In the genomic region with DNA sequence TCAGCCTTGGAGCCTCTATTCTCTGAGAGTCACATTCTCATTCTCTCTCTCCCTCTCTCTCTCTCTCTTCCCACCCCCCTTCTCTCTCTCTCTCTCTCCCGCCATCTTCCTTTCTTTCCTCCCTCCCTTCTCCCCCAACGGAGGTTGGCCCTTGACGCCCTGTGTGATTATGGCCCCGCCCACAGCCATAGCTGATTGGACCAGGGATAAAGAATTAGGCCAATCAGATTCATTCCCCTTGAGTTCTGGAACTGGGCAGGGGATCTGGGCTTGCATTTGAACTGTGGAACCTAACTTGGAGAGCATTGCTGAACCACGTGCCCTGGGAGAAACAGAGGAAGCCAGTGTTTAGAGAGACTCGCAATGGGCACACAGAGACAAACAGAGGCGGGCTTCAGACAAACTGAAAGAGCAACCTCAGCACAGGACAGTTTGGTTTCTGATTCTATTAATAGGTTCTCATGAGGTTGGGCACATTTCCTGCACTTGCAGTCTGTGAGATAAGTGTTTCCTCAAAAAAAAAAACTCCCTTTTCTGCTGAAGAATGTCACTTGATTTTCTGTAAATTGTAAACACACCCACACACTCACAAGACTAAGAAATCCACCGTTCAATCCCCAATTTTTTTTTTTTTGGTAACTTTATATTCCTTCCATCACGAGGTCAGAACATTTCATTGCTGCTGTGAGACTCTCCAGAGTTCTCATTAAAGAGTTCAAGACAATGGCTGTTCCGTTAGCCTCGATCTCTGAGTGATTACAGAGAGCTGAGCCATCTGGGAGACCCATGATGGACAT, we compare ENCODE assay signal across 8 cellular contexts. TPM values are rescaled to one million over a fixed set of nuclear protein-coding genes. Genes with fewer than 3 reads are reported as not detected.
DNase-seq lines count a peak whose midpoint lies in the region; ATAC-seq and TF ChIP-seq lines count a peak whose summit lies in the region.

No MANE protein-coding gene starts in this region.

- CTCF ChIA-PET in GM10248 (lab: Yijun Ruan, JAX): interaction anchor here (1.0 kb wide), 1 partner anchor 17 kb away, joined by 3 read pairs; no protein-coding TSS in a partner anchor

- no peaks in the 10 kb centered on the region for H3K36me3 ChIP-seq in MG63
- H3K36me3 ChIP-seq in duodenal mucosa (ENCODE audit: control insufficient read depth in 1 of 2, insufficient read depth in 2 of 2, low read length in 2 of 2): no peaks in the 10 kb centered on the region

- H3K4me1 Mint-ChIP-seq in stimulated activated memory B cell treated with anti-CD40 and anti-IgM and Interleukin-4, amounts not matched to agents 10 μg/mL and 1 μg/mL and 100 μg/mL, for 72 hours: peaks cover 78% of the 10 kb centered on the region

- peak overlapping the region; percentile 77 for H3K27ac ChIP-seq in duodenal mucosa (ENCODE audit: low read depth, low read length)

- DNase-seq in GM10248 (ENCODE audit: extremely low spot score) (peak; percentile 81), MG63 (peak; percentile 69), mucosa of gallbladder (ENCODE audit: low spot score) (peak; percentile 86), cerebellar nuclear complex (lab: John Stamatoyannopoulos, UW) (no peak)
- peak; percentile 83 to 84 for DNase-seq in activated CD4-positive, alpha-beta T cell treated with anti-CD3 and anti-CD28 coated beads, Interleukin-2, amount 50 U/mL, for 4 hours

- peaks cover 5% of the 10 kb centered on the region for H3K9me3 Mint-ChIP-seq in stimulated activated memory B cell treated with anti-CD40 and anti-IgM and Interleukin-4, amounts not matched to agents 10 μg/mL and 1 μg/mL and 100 μg/mL, for 72 hours

- peak; percentile 67 for ATAC-seq in GM21825 (IDR thresholded peaks at IDR 0.05; ENCODE audit: unreplicated experiment)
- ATAC-seq in stimulated activated memory B cell treated with anti-CD40 and anti-IgM and Interleukin-4, amounts not matched to agents 10 μg/mL and 1 μg/mL and 100 μg/mL, for 72 hours: peak; percentile 89

- peak overlapping the region; percentile 38 for H3K4me3 Mint-ChIP-seq in stimulated activated memory B cell treated with anti-CD40 and anti-IgM and Interleukin-4, amounts not matched to agents 10 μg/mL and 1 μg/mL and 100 μg/mL, for 72 hours

- H3K9me3 ChIP-seq in MG63: no peaks in the 10 kb centered on the region
- H3K9me3 ChIP-seq in duodenal mucosa (ENCODE audit: control insufficient read depth in 1 of 2, low read length in 2 of 2): no peaks in the 10 kb centered on the region

- no peaks in the 10 kb centered on the region for H3K36me3 Mint-ChIP-seq in stimulated activated memory B cell treated with anti-CD40 and anti-IgM and Interleukin-4, amounts not matched to agents 10 μg/mL and 1 μg/mL and 100 μg/mL, for 72 hours

- peaks cover 3 to 12% of the 10 kb centered on the region in 2 donors for H3K4me1 ChIP-seq in duodenal mucosa (ENCODE audit: control insufficient read depth in 1 of 2, insufficient read depth in 2 of 2, low read length in 2 of 2)

- no peaks in the 10 kb centered on the region for H3K27me3 Mint-ChIP-seq in stimulated activated memory B cell treated with anti-CD40 and anti-IgM and Interleukin-4, amounts not matched to agents 10 μg/mL and 1 μg/mL and 100 μg/mL, for 72 hours

- no peak for TF ChIP-seq CTCF in GM10248 (IDR thresholded peaks at IDR 0.05; ENCODE audit: control extremely low read depth, extremely low read depth, low read depth, missing control alignments)

- H3K27me3 ChIP-seq in MG63 (no peaks in the 10 kb centered on the region), duodenal mucosa (ENCODE audit: control insufficient read depth in 1 of 2, insufficient read depth in 2 of 2, low read length in 2 of 2) (no peaks in the 10 kb centered on the region)

- POLR2A ChIA-PET in GM10248 (lab: Yijun Ruan, JAX): interaction anchor here (0.6 kb wide), 1 partner anchor 16 kb away, joined by 3 read pairs; no protein-coding TSS in a partner anchor

- H3K9ac ChIP-seq in duodenal mucosa (ENCODE audit: low read depth in 1 of 2, low read length in 2 of 2): peak overlapping the region in 1 of 2 donors; percentile 19

- peak overlapping the region; percentile 89 for H3K27ac Mint-ChIP-seq in stimulated activated memory B cell treated with anti-CD40 and anti-IgM and Interleukin-4, amounts not matched to agents 10 μg/mL and 1 μg/mL and 100 μg/mL, for 72 hours

- H3K4me3 ChIP-seq in MG63 (no peak overlapping the region), duodenal mucosa (ENCODE audit: low read depth in 1 of 2, low read length in 2 of 2) (peak overlapping the region; percentile 25 to 51)

RNA-seq across cellular contexts. Expression of gene P2RX7, which starts 3.6 kb away (rescaled TPM):
- 2.0 and 3.3 TPM in 2 replicates for total RNA-seq in MG63 (2014; rRNA removed; shearing (Covaris generic); ENCODE audit: low replicate concordance)
- 7.7 TPM for total RNA-seq in mucosa of gallbladder

Comparison
In these comparisons a context has a peak if more than half of its experiments do, and no peak if none do; other contexts are left out.
1. DNase-seq: peak in GM10248 (single experiment), MG63 (single experiment), activated CD4-positive, alpha-beta T cell treated with anti-CD3 and anti-CD28 coated beads, Interleukin-2, amount 50 U/mL, for 4 hours (2 of 2) and mucosa of gallbladder (single experiment); none in cerebellar nuclear complex (0 of 2).